In the genomic region with DNA sequence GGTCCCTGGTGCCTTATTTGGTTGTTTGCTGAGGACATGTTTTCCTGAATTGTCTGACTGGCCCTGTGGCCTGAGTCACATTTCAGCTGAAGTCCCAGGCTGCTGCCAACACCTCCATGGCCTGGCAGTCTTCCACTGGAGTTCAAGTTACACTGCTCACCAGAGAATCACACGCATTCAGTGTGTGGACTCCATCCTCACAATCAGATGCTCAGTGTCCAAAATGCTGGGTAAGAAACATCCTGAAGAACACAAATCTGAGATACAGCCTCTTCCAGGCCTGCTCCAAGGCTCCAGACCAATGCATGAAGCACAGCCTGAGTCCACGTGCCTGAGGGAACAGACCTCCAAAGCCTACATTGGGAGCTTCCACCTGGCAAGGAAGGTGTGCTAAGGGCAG, we compare ENCODE assay signal across 19 cellular contexts. TPM values are rescaled to one million over a fixed set of nuclear protein-coding genes. Genes with fewer than 3 reads are reported as not detected.
DNase-seq lines count a peak whose midpoint lies in the region; ATAC-seq and TF ChIP-seq lines count a peak whose summit lies in the region.
"Had no signal": no experiment of that assay in that cellular context is flagged by ENCODE, and none has a peak within 500 bp of the region (broad histone marks: within the 10 kb centered on the region; RNA-seq: fewer than 3 reads in every experiment).

No MANE protein-coding gene starts in this region.

- H3K4me3 Mint-ChIP-seq in activated T-helper 1 cell treated with anti-CD3 and anti-CD28 coated beads, Interleukin-12 subunit alpha, Interleukin-12 subunit beta, Interleukin-2, Interleukin-4 antibody, amounts not matched to agents 30 ng/mL and 10 ng/mL and 1 ng/mL, durations not matched to agents 14 hours and 24 hours and 36 hours: no peak overlapping the region
- H3K4me3 Mint-ChIP-seq in stimulated activated naive B cell treated with anti-CD40 and anti-IgM and Interleukin-4, amounts not matched to agents 10 μg/mL and 1 μg/mL and 100 μg/mL, for 72 hours: peak overlapping the region; percentile 54 to 73
- H3K4me3 Mint-ChIP-seq: B cell, immature natural killer cell had no signal

- TF ChIP-seq CTCF in transverse colon (IDR thresholded peaks at IDR 0.05): no peak

- H3K27me3 Mint-ChIP-seq in activated T-helper 1 cell treated with anti-CD3 and anti-CD28 coated beads, Interleukin-12 subunit alpha, Interleukin-12 subunit beta, Interleukin-2, Interleukin-4 antibody, amounts not matched to agents 30 ng/mL and 10 ng/mL and 1 ng/mL, durations not matched to agents 14 hours and 24 hours and 36 hours (ENCODE audit: insufficient read depth): peaks cover 9% of the 10 kb centered on the region
- H3K27me3 Mint-ChIP-seq in stimulated activated naive B cell treated with anti-CD40 and anti-IgM and Interleukin-4, amounts not matched to agents 10 μg/mL and 1 μg/mL and 100 μg/mL, for 72 hours: peaks cover 9 to 15% of the 10 kb centered on the region in 2 donors

- intact Hi-C loops in activated T-helper 1 cell treated with anti-CD3 and anti-CD28 coated beads, Interleukin-12 subunit alpha, Interleukin-12 subunit beta, Interleukin-2, Interleukin-4 antibody, amounts not matched to agents 30 ng/mL and 10 ng/mL and 1 ng/mL, durations not matched to agents 14 hours and 24 hours and 36 hours (cut with micrococcal nuclease): loop anchor here (5.0 to 10.0 kb wide), 5 partner anchors 35 to 310 kb away; partner anchors contain the start of genes NAT9, RAB37 and RPL38
- intact Hi-C loops in left ventricle myocardium superior (cut with micrococcal nuclease): no loop called here
- intact Hi-C loops in transverse colon (cut with DNase I; ENCODE audit: low total_unique reads): no loop called here

- H3K9me3 ChIP-seq in transverse colon: no peaks in the 10 kb centered on the region
- H3K9me3 ChIP-seq: mucosa of descending colon, prostate gland had no signal

- peak overlapping the region; percentile 67 to 87 for H3K27ac Mint-ChIP-seq in activated naive CD4-positive, alpha-beta T cell treated with anti-CD3 and anti-CD28 coated beads, Interleukin-2, amount 50 U/mL, for 72 hours
- H3K27ac Mint-ChIP-seq in activated T-helper 1 cell treated with anti-CD3 and anti-CD28 coated beads, Interleukin-12 subunit alpha, Interleukin-12 subunit beta, Interleukin-2, Interleukin-4 antibody, amounts not matched to agents 30 ng/mL and 10 ng/mL and 1 ng/mL, durations not matched to agents 14 hours and 24 hours and 36 hours: peak overlapping the region; percentile 95
- peak overlapping the region; percentile 99 for H3K27ac Mint-ChIP-seq in stimulated activated naive B cell treated with anti-CD40 and anti-IgM and Interleukin-4, amounts not matched to agents 10 μg/mL and 1 μg/mL and 100 μg/mL, for 72 hours

- peaks cover 11 to 12% of the 10 kb centered on the region in 2 donors for H3K9me3 Mint-ChIP-seq in activated naive CD4-positive, alpha-beta T cell treated with anti-CD3 and anti-CD28 coated beads, Interleukin-2, amount 50 U/mL, for 72 hours
- peaks cover 18% of the 10 kb centered on the region for H3K9me3 Mint-ChIP-seq in activated T-helper 1 cell treated with anti-CD3 and anti-CD28 coated beads, Interleukin-12 subunit alpha, Interleukin-12 subunit beta, Interleukin-2, Interleukin-4 antibody, amounts not matched to agents 30 ng/mL and 10 ng/mL and 1 ng/mL, durations not matched to agents 14 hours and 24 hours and 36 hours
- peaks cover 21 to 26% of the 10 kb centered on the region in 2 donors for H3K9me3 Mint-ChIP-seq in stimulated activated naive B cell treated with anti-CD40 and anti-IgM and Interleukin-4, amounts not matched to agents 10 μg/mL and 1 μg/mL and 100 μg/mL, for 72 hours

- no peak for DNase-seq in activated naive CD4-positive, alpha-beta T cell treated with anti-CD3 and anti-CD28 coated beads, Interleukin-2, amount 50 U/mL, for 72 hours (ENCODE audit: low spot score in 2 of 2)
- DNase-seq in activated naive CD4-positive, alpha-beta T cell treated with Interleukin-2 at 50 U/mL for 16 hours: no peak
- DNase-seq in activated T-helper 1 cell treated with anti-CD3 and anti-CD28 coated beads, Interleukin-12 subunit alpha, Interleukin-12 subunit beta, Interleukin-2, Interleukin-4 antibody, amounts not matched to agents 30 ng/mL and 10 ng/mL and 1 ng/mL, durations not matched to agents 14 hours and 24 hours and 36 hours (ENCODE audit: low spot score): no peak
- DNase-seq in left ventricle myocardium superior (peak; percentile 48), G401 (ENCODE audit: low spot score) (no peak), NAMALWA (ENCODE audit: low spot score) (no peak), transverse colon (no peak)
- DNase-seq in stimulated activated naive B cell treated with anti-CD40 and anti-IgM and Interleukin-4, amounts not matched to agents 10 μg/mL and 1 μg/mL and 100 μg/mL, for 72 hours: no peak
- DNase-seq: DND-41, immature natural killer cell, mucosa of descending colon, NCI-H1417 treated with DMSO at 0.1 percent for 48 hours, NCI-H774, SHP77 treated with DMSO at 0.1 percent for 48 hours, T-helper 9 cell had no signal

- H3K4me1 ChIP-seq in transverse colon: no peaks in the 10 kb centered on the region
- H3K4me1 ChIP-seq: prostate gland had no signal

- in situ Hi-C loops in G401 (cut with HindIII; ENCODE audit: low sequenced_read_pairs) (no loop called here), transverse colon (cut with MboI; ENCODE audit: low pct_ligation_motif_present in 1 of 4, low pct_unique_long_range_greater_than_20kb in 1 of 4, low sequenced_read_pairs in 3 of 4) (no loop called here)

- H3K36me3 Mint-ChIP-seq in activated naive CD4-positive, alpha-beta T cell treated with anti-CD3 and anti-CD28 coated beads, Interleukin-2, amount 50 U/mL, for 72 hours: peaks cover 11 to 13% of the 10 kb centered on the region in 2 donors
- peaks cover 15% of the 10 kb centered on the region for H3K36me3 Mint-ChIP-seq in activated T-helper 1 cell treated with anti-CD3 and anti-CD28 coated beads, Interleukin-12 subunit alpha, Interleukin-12 subunit beta, Interleukin-2, Interleukin-4 antibody, amounts not matched to agents 30 ng/mL and 10 ng/mL and 1 ng/mL, durations not matched to agents 14 hours and 24 hours and 36 hours (ENCODE audit: low read depth)
- H3K36me3 Mint-ChIP-seq in stimulated activated naive B cell treated with anti-CD40 and anti-IgM and Interleukin-4, amounts not matched to agents 10 μg/mL and 1 μg/mL and 100 μg/mL, for 72 hours: peaks cover 23 to 34% of the 10 kb centered on the region in 2 donors

- TF ChIP-seq POLR2A in transverse colon (IDR thresholded peaks at IDR 0.05): no peak

- no peaks in the 10 kb centered on the region for H3K36me3 ChIP-seq in transverse colon
- H3K36me3 ChIP-seq: prostate gland had no signal

- H3K27ac ChIP-seq in transverse colon: peak overlapping the region in 1 of 4 donors; percentile 14
- H3K27ac ChIP-seq: prostate gland had no signal

- 83 to 100% methylated on average over 1 to 2 of the region's 2 CpGs for WGBS in transverse colon (ENCODE audit: low coverage in 1 of 2), 2 donors

- H3K27me3 ChIP-seq in transverse colon: peaks cover 13% of the 10 kb centered on the region

- H3K4me1 Mint-ChIP-seq in activated T-helper 1 cell treated with anti-CD3 and anti-CD28 coated beads, Interleukin-12 subunit alpha, Interleukin-12 subunit beta, Interleukin-2, Interleukin-4 antibody, amounts not matched to agents 30 ng/mL and 10 ng/mL and 1 ng/mL, durations not matched to agents 14 hours and 24 hours and 36 hours (ENCODE audit: low read depth): peaks cover 29% of the 10 kb centered on the region
- peaks cover 47 to 61% of the 10 kb centered on the region in 2 donors for H3K4me1 Mint-ChIP-seq in stimulated activated naive B cell treated with anti-CD40 and anti-IgM and Interleukin-4, amounts not matched to agents 10 μg/mL and 1 μg/mL and 100 μg/mL, for 72 hours

- no peak overlapping the region for H3K4me3 ChIP-seq in transverse colon
- H3K4me3 ChIP-seq: mucosa of descending colon, prostate gland had no signal

- no peak for TF ChIP-seq EP300 in transverse colon (IDR thresholded peaks at IDR 0.05; ENCODE audit: low read depth)

- no peak for ATAC-seq in activated naive CD4-positive, alpha-beta T cell treated with anti-CD3 and anti-CD28 coated beads, Interleukin-2, amount 50 U/mL, for 72 hours
- peak; percentile 82 for ATAC-seq in left ventricle myocardium superior
- no peak for ATAC-seq in stimulated activated naive B cell treated with anti-CD40 and anti-IgM and Interleukin-4, amounts not matched to agents 10 μg/mL and 1 μg/mL and 100 μg/mL, for 72 hours (replicated peaks)

RNA-seq across cellular contexts. Expression of gene CD300LB, which starts 19.2 kb away (rescaled TPM):
- not detected for total RNA-seq in activated naive CD4-positive, alpha-beta T cell treated with anti-CD3 and anti-CD28 coated beads, Interleukin-2, amount 50 U/mL, for 72 hours
- not detected in 2 replicates for total RNA-seq in activated T-helper 1 cell treated with anti-CD3 and anti-CD28 coated beads, Interleukin-12 subunit alpha, Interleukin-12 subunit beta, Interleukin-2, Interleukin-4 antibody, amounts not matched to agents 30 ng/mL and 10 ng/mL and 1 ng/mL, durations not matched to agents 14 hours and 24 hours and 36 hours
- total RNA-seq in left ventricle myocardium superior (0.25 TPM), transverse colon (under 1 TPM in 1 of 4 donors, not detected in 3; 0.41 TPM)
- not detected in 2 replicates for total RNA-seq in G401 (2014; rRNA removed; shearing (Covaris generic))
- total RNA-seq: dermis microvascular lymphatic vessel endothelial cell, frontal cortex had no signal

RNA-seq across cellular contexts. Expression of gene CD300C, which starts 33.9 kb away (rescaled TPM):
- under 1 TPM in 1 of 2 donors, not detected in 1; 0.25 TPM for total RNA-seq in activated naive CD4-positive, alpha-beta T cell treated with anti-CD3 and anti-CD28 coated beads, Interleukin-2, amount 50 U/mL, for 72 hours
- 0.32 and 0.41 TPM in 2 replicates for total RNA-seq in activated T-helper 1 cell treated with anti-CD3 and anti-CD28 coated beads, Interleukin-12 subunit alpha, Interleukin-12 subunit beta, Interleukin-2, Interleukin-4 antibody, amounts not matched to agents 30 ng/mL and 10 ng/mL and 1 ng/mL, durations not matched to agents 14 hours and 24 hours and 36 hours
- total RNA-seq in left ventricle myocardium superior (0.82 TPM), transverse colon (1 to 10 TPM in 1 of 4 donors, under 1 TPM in 2, not detected in 1; 0.27 to 5.2 (median 0.32) TPM)
- not detected in 2 replicates for total RNA-seq in G401 (2014; rRNA removed; shearing (Covaris generic))
- total RNA-seq: dermis microvascular lymphatic vessel endothelial cell, frontal cortex had no signal

RNA-seq across cellular contexts. Expression of gene CD300A, which starts 45.6 kb away (rescaled TPM):
- 1 to 10 TPM in 1 of 2 donors, under 1 TPM in 1; 0.46 to 4.0 TPM for total RNA-seq in activated naive CD4-positive, alpha-beta T cell treated with anti-CD3 and anti-CD28 coated beads, Interleukin-2, amount 50 U/mL, for 72 hours
- 9.8 and 10.4 TPM in 2 replicates for total RNA-seq in activated T-helper 1 cell treated with anti-CD3 and anti-CD28 coated beads, Interleukin-12 subunit alpha, Interleukin-12 subunit beta, Interleukin-2, Interleukin-4 antibody, amounts not matched to agents 30 ng/mL and 10 ng/mL and 1 ng/mL, durations not matched to agents 14 hours and 24 hours and 36 hours
- total RNA-seq in left ventricle myocardium superior (1.9 TPM), transverse colon (1 to 10 TPM in 2 of 4 donors, not detected in 2; 3.1 to 5.1 TPM)
- not detected in 2 replicates for total RNA-seq in G401 (2014; rRNA removed; shearing (Covaris generic))
- total RNA-seq: dermis microvascular lymphatic vessel endothelial cell had no signal

RNA-seq across cellular contexts. Expression of gene CD300H, which starts 55.3 kb away (rescaled TPM):
- total RNA-seq in activated naive CD4-positive, alpha-beta T cell treated with anti-CD3 and anti-CD28 coated beads, Interleukin-2, amount 50 U/mL, for 72 hours: not detected
- total RNA-seq in activated T-helper 1 cell treated with anti-CD3 and anti-CD28 coated beads, Interleukin-12 subunit alpha, Interleukin-12 subunit beta, Interleukin-2, Interleukin-4 antibody, amounts not matched to agents 30 ng/mL and 10 ng/mL and 1 ng/mL, durations not matched to agents 14 hours and 24 hours and 36 hours: not detected in 2 replicates
- total RNA-seq in left ventricle myocardium superior (not detected), transverse colon (not detected)
- not detected in 2 replicates for total RNA-seq in G401 (2014; rRNA removed; shearing (Covaris generic))
- total RNA-seq: B cell, dermis microvascular lymphatic vessel endothelial cell, frontal cortex, mucosa of descending colon, prostate gland had no signal
